ENCODE assay signal across 15 cellular contexts in the genomic region with DNA sequence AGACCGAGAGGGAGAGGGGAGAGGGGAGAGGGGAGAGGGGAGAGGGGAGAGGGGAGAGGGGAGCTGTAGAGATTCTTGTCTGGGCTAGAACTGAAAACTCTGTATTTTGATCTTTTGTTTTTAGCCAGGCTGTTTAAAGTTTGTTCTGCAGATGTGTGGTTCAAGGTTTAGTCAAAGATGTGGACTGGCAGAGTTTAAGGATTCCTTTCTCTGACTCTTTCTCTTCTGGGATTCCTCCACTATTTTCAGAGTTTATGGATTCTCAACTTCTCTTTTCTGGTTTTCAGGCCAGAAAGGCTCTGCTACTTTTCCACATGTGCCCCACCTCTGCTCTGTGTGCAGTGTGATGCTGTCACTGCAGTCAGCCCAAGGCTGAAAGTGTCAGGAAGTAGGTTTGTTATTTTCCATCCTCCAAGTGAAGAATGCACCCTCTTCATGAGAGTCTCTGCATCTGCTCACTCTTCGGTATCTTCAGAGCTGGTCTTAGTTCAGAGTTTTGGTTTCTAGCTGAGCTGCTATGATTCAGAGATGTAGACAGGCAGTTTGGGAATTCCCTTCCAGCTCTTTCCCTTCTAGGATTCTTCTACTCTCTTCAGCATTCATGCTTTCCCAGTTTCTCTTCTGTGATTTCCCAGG.
A peak's percentile ranks its signal among the peaks of the same experiment; 100 is the strongest.
DNase-seq lines count a peak whose midpoint lies in the region; ATAC-seq and TF ChIP-seq lines count a peak whose summit lies in the region.
"Had no signal": no experiment of that assay in that cellular context is flagged by ENCODE, and none has a peak within 500 bp of the region (broad histone marks: within the 10 kb centered on the region; RNA-seq: fewer than 3 reads in every experiment).

No MANE protein-coding gene starts in this region.

- intact Hi-C loops in PC-9 (cut with micrococcal nuclease; ENCODE audit: unreplicated experiment) = no loop called here

- ATAC-seq in HG02938 (IDR thresholded peaks at IDR 0.05; ENCODE audit: unreplicated experiment) (peak; percentile 93), thoracic aorta (ENCODE audit: insufficient number of reproducible peaks, low FRiP score, low read depth) (peak; percentile 20), GM18861 (IDR thresholded peaks at IDR 0.05; ENCODE audit: unreplicated experiment) (no peak)

- no peaks in the 10 kb centered on the region for H3K27me3 Mint-ChIP-seq in activated naive CD8-positive, alpha-beta T cell
- H3K27me3 Mint-ChIP-seq in activated naive CD8-positive, alpha-beta T cell treated with anti-CD3 and anti-CD28 coated beads for 36 hours = no peaks in the 10 kb centered on the region
- H3K27me3 Mint-ChIP-seq in chondrocyte (ENCODE audit: low read depth) = no peaks in the 10 kb centered on the region
- H3K27me3 Mint-ChIP-seq: type B pancreatic cell had no signal

- no peaks in the 10 kb centered on the region for H3K4me1 ChIP-seq in thoracic aorta (ENCODE audit: control insufficient read depth in 1 of 2, low read depth in 2 of 2)
- no peaks in the 10 kb centered on the region for H3K4me1 ChIP-seq in PC-9 (replicated peaks; ENCODE audit: insufficient read depth)
- H3K4me1 ChIP-seq: SJCRH30 had no signal

- BruUV-seq in PC-9 (replicated peaks; lab: Mats Ljungman, UMichigan) = no TSS peak

- no peaks in the 10 kb centered on the region for H3F3A ChIP-seq in PC-9 (ENCODE audit: insufficient read depth, low read depth)

- no peak overlapping the region for H2AFZ ChIP-seq in PC-9

- POLR2A ChIA-PET in PC-9 (lab: Charles Lee; ENCODE audit: unreplicated experiment) = no interaction called here

- no peaks in the 10 kb centered on the region for H3K9me2 ChIP-seq in PC-9 (ENCODE audit: insufficient read depth)

- CTCF ChIA-PET in PC-9 (lab: Charles Lee) = no interaction called here

- peaks cover 9% of the 10 kb centered on the region for H3K9me3 Mint-ChIP-seq in activated naive CD8-positive, alpha-beta T cell (ENCODE audit: low read depth)
- peaks cover 3% of the 10 kb centered on the region for H3K9me3 Mint-ChIP-seq in activated naive CD8-positive, alpha-beta T cell treated with anti-CD3 and anti-CD28 coated beads for 36 hours
- H3K9me3 Mint-ChIP-seq in chondrocyte (ENCODE audit: low read depth) = no peaks in the 10 kb centered on the region
- H3K9me3 Mint-ChIP-seq: type B pancreatic cell had no signal

- H3K27ac ChIP-seq in thoracic aorta (no peak overlapping the region), PC-9 (no peak overlapping the region)
- H3K27ac ChIP-seq: SJCRH30 had no signal

- DNase-seq in activated naive CD8-positive, alpha-beta T cell treated with anti-CD3 and anti-CD28 coated beads for 36 hours = no peak
- DNase-seq in chondrocyte (ENCODE audit: low spot score) (no peak), thoracic aorta (ENCODE audit: low spot score) (no peak), PC-9 (no peak), NCI-H345 treated with DMSO at 0.1 percent for 48 hours (lab: John Stamatoyannopoulos, UW; ENCODE audit: unreplicated experiment) (no peak)
- DNase-seq: activated CD8-positive, alpha-beta memory T cell treated with anti-CD3 and anti-CD28 coated beads, Interleukin-2, amount 50 U/mL, for 48 hours; amygdala; mesendoderm; NCI-H2107; pancreas; SJCRH30 had no signal

- H3K4me1 Mint-ChIP-seq in activated naive CD8-positive, alpha-beta T cell (ENCODE audit: low read depth) = peaks cover 5% of the 10 kb centered on the region
- H3K4me1 Mint-ChIP-seq in activated naive CD8-positive, alpha-beta T cell treated with anti-CD3 and anti-CD28 coated beads for 36 hours = peaks cover 11% of the 10 kb centered on the region
- peaks cover 27% of the 10 kb centered on the region for H3K4me1 Mint-ChIP-seq in chondrocyte (ENCODE audit: low read depth)

- H3K27ac Mint-ChIP-seq in activated naive CD8-positive, alpha-beta T cell = peak overlapping the region; percentile 34
- H3K27ac Mint-ChIP-seq in activated naive CD8-positive, alpha-beta T cell treated with anti-CD3 and anti-CD28 coated beads for 36 hours = no peak overlapping the region
- peak overlapping the region; percentile 13 for H3K27ac Mint-ChIP-seq in chondrocyte (ENCODE audit: unreplicated experiment)
- H3K27ac Mint-ChIP-seq: type B pancreatic cell had no signal

- no peaks in the 10 kb centered on the region for H3K79me2 ChIP-seq in PC-9 (ENCODE audit: low read depth)

- H3K36me3 ChIP-seq in thoracic aorta (no peaks in the 10 kb centered on the region), PC-9 (ENCODE audit: low read depth) (no peaks in the 10 kb centered on the region)
- H3K36me3 ChIP-seq: pancreas, SJCRH30 had no signal

- H3K4me2 ChIP-seq in PC-9 = no peak overlapping the region

- H3K9me3 ChIP-seq in thoracic aorta (no peaks in the 10 kb centered on the region), PC-9 (ENCODE audit: insufficient read depth, low read depth) (no peaks in the 10 kb centered on the region)
- H3K9me3 ChIP-seq: pancreas, SJCRH30 had no signal

- H3K4me3 ChIP-seq in thoracic aorta (no peak overlapping the region), PC-9 (no peak overlapping the region)
- H3K4me3 ChIP-seq: pancreas, SJCRH30 had no signal

- no peak overlapping the region for H3K4me3 Mint-ChIP-seq in activated naive CD8-positive, alpha-beta T cell
- no peak overlapping the region for H3K4me3 Mint-ChIP-seq in activated naive CD8-positive, alpha-beta T cell treated with anti-CD3 and anti-CD28 coated beads for 36 hours
- H3K4me3 Mint-ChIP-seq in chondrocyte (ENCODE audit: unreplicated experiment) = no peak overlapping the region
- H3K4me3 Mint-ChIP-seq: type B pancreatic cell had no signal

- H3K27me3 ChIP-seq in thoracic aorta (replicated peaks; ENCODE audit: insufficient read depth) (no peaks in the 10 kb centered on the region), PC-9 (ENCODE audit: insufficient read depth, low read depth) (no peaks in the 10 kb centered on the region)
- H3K27me3 ChIP-seq: pancreas, SJCRH30 had no signal

- peaks cover 25% of the 10 kb centered on the region for H3K36me3 Mint-ChIP-seq in activated naive CD8-positive, alpha-beta T cell
- peaks cover 41% of the 10 kb centered on the region for H3K36me3 Mint-ChIP-seq in activated naive CD8-positive, alpha-beta T cell treated with anti-CD3 and anti-CD28 coated beads for 36 hours
- H3K36me3 Mint-ChIP-seq in chondrocyte (ENCODE audit: low read depth) = peaks cover 7% of the 10 kb centered on the region

- no peak for TF ChIP-seq CTCF in chondrocyte (IDR thresholded peaks at IDR 0.05)
- TF ChIP-seq CTCF in thoracic aorta (IDR thresholded peaks at IDR 0.05) = no peak
- TF ChIP-seq CTCF in PC-9 (conservative IDR thresholded peaks at IDR 0.05) = no peak

- no peaks in the 10 kb centered on the region for H4K20me1 ChIP-seq in PC-9 (ENCODE audit: insufficient read depth)
